18 cellular contexts compared by ENCODE assay signal in the genomic region with DNA sequence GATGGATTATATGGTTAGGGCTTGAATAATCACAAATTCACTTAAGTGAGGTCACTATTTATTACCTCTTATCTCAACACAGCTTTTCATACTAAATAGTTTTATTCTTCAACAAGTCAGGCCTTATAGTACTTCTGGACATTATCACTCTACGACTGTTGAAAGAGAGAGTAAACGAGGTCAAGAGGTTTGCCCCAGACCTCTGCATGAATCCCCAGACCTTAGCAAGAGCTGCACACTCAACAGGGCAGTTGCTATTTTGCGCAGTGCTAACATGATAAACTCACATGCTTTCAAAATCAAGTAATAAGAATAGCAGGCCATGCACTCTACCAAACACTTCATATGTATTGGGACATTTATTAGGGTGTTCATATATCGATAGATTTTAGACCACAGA.
DNase-seq lines count a peak whose midpoint lies in the region; ATAC-seq, FAIRE-seq and TF ChIP-seq lines count a peak whose summit lies in the region.
"Had no signal": no experiment of that assay in that cellular context is flagged by ENCODE, and none has a peak within 500 bp of the region (broad histone marks: within the 10 kb centered on the region; RNA-seq: fewer than 3 reads in every experiment).

No MANE protein-coding gene starts in this region.

- H2BK12ac ChIP-seq in mesenchymal stem cell (ENCODE audit: low read length in 2 of 2): no peak overlapping the region

- TF ChIP-seq CTCF in heart left ventricle (IDR thresholded peaks at IDR 0.05) (no peak), GM13977 (IDR thresholded peaks at IDR 0.05; ENCODE audit: extremely low read depth, insufficient read depth, missing control alignments) (no peak)

- no peak for TF ChIP-seq POLR2A in GM12892 (IDR thresholded peaks at IDR 0.05; ENCODE audit: low read depth, low read length)
- no peak for TF ChIP-seq POLR2A in heart left ventricle (IDR thresholded peaks at IDR 0.05)

- in situ Hi-C loops in GM13977 (cut with MboI; ENCODE audit: low pct_unique_long_range_greater_than_20kb, low sequenced_read_pairs, unreplicated experiment): no loop called here

- FAIRE-seq in GM12892 (lab: Jason Lieb, UNC): peak; percentile 53
- FAIRE-seq: A204.1, D721Med, GM19239, H1 had no signal

- H3K4me1 ChIP-seq in Karpas-422 (ENCODE audit: low read length) (peaks cover 81% of the 10 kb centered on the region), heart left ventricle (peaks cover 0 to 23% (median 3%) of the 10 kb centered on the region in 12 donors), mesenchymal stem cell (ENCODE audit: control insufficient read depth, insufficient read depth, low read depth, low read length) (no peaks in the 10 kb centered on the region)
- H3K4me1 ChIP-seq: Caco-2 had no signal

- 42 to 61% (median 56%) methylated on average over 4 of the region's 4 CpGs for WGBS in heart left ventricle, 4 donors
- 13% methylated on average over 2 of the region's 4 CpGs for WGBS in mesenchymal stem cell

- no peaks in the 10 kb centered on the region for H4K20me1 ChIP-seq in Karpas-422 (ENCODE audit: insufficient read depth, low read depth, low read length)

- H3K4me2 ChIP-seq in Karpas-422 (ENCODE audit: low read depth, low read length, poor library complexity, severe bottlenecking) (peak overlapping the region; percentile 82), mesenchymal stem cell (ENCODE audit: low read length, poor library complexity, severe bottlenecking) (no peak overlapping the region)

- H2BK15ac ChIP-seq in mesenchymal stem cell (ENCODE audit: low read depth, poor library complexity, severe bottlenecking): no peak overlapping the region

- ATAC-seq in heart left ventricle: peak; percentile 65 to 91 (median 82)

- no peak overlapping the region for H2BK5ac ChIP-seq in mesenchymal stem cell (ENCODE audit: low read depth, low read length, poor library complexity, severe bottlenecking)

- DNase-seq in GM12892 (ENCODE audit: insufficient read length) (no peak), Karpas-422 (no peak), heart left ventricle (peak in 1 of 5 donors; percentile 32), mesenchymal stem cell (peak; percentile 38), GM13977 (ENCODE audit: low spot score) (no peak), iPS-NIHi7 (ENCODE audit: extremely low spot score) (no peak)
- no peak for DNase-seq in stimulated activated naive CD4-positive, alpha-beta T cell treated with Interleukin-2 at 50 U/mL for 16 hours (lab: John Stamatoyannopoulos, UW)
- DNase-seq: ACHN; AML-193; Caco-2; CD4-positive, alpha-beta T cell; GDM1; H9 had no signal

- H3K9me3 ChIP-seq in Karpas-422 (ENCODE audit: low read length): no peaks in the 10 kb centered on the region
- H3K9me3 ChIP-seq in heart left ventricle: peaks cover 0 to 7% (median 0%) of the 10 kb centered on the region in 12 donors
- H3K9me3 ChIP-seq in mesenchymal stem cell (ENCODE audit: control insufficient read depth, low read length): no peaks in the 10 kb centered on the region
- H3K9me3 ChIP-seq: Caco-2 had no signal

- intact Hi-C loops in heart left ventricle (cut with DNase I): no loop called here

- H2AK5ac ChIP-seq in mesenchymal stem cell (ENCODE audit: low read length, severe bottlenecking): no peak overlapping the region

- H2AFZ ChIP-seq in Karpas-422 (ENCODE audit: low read length) (no peak overlapping the region), mesenchymal stem cell (ENCODE audit: low read depth, low read length) (no peak overlapping the region)

- no peak overlapping the region for H3K18ac ChIP-seq in mesenchymal stem cell (ENCODE audit: low read depth in 1 of 2, low read length in 2 of 2)

- no peaks in the 10 kb centered on the region for H3K36me3 ChIP-seq in Karpas-422 (ENCODE audit: insufficient read depth, low read length)
- H3K36me3 ChIP-seq in heart left ventricle: no peaks in the 10 kb centered on the region
- no peaks in the 10 kb centered on the region for H3K36me3 ChIP-seq in mesenchymal stem cell (ENCODE audit: control insufficient read depth in 1 of 2, insufficient read depth in 2 of 2, low read depth in 1 of 2, low read length in 2 of 2)

- no peak overlapping the region for H3K14ac ChIP-seq in mesenchymal stem cell (ENCODE audit: low read length in 2 of 2)

- no peaks in the 10 kb centered on the region for H3K27me3 ChIP-seq in Karpas-422 (ENCODE audit: low read length)
- no peaks in the 10 kb centered on the region for H3K27me3 ChIP-seq in heart left ventricle
- H3K27me3 ChIP-seq in mesenchymal stem cell (ENCODE audit: control insufficient read depth in 1 of 2, insufficient read depth in 1 of 2, low read length in 2 of 2): no peaks in the 10 kb centered on the region

- no peak overlapping the region for H3K4ac ChIP-seq in mesenchymal stem cell (ENCODE audit: low read depth in 1 of 2, low read length in 2 of 2)

- H3K27ac ChIP-seq in Karpas-422 (ENCODE audit: low read length) (peak overlapping the region; percentile 94), heart left ventricle (no peak overlapping the region), mesenchymal stem cell (ENCODE audit: low read length, poor library complexity, severe bottlenecking) (no peak overlapping the region)
- H3K27ac ChIP-seq: C4-2B had no signal

- no peaks in the 10 kb centered on the region for H3K79me1 ChIP-seq in mesenchymal stem cell (replicated peaks; ENCODE audit: low read length, poor library complexity, severe bottlenecking)

- H4K91ac ChIP-seq in mesenchymal stem cell (ENCODE audit: low read length): no peak overlapping the region

- H2BK120ac ChIP-seq in mesenchymal stem cell (ENCODE audit: low read depth, low read length): no peak overlapping the region

- no peak overlapping the region for H4K8ac ChIP-seq in mesenchymal stem cell (ENCODE audit: low read length)

- H3K9ac ChIP-seq in Karpas-422 (ENCODE audit: low read length) (peak overlapping the region; percentile 13; the same call in 1 of the 2 replicates), mesenchymal stem cell (ENCODE audit: low read length) (no peak overlapping the region)

- H3K23ac ChIP-seq in mesenchymal stem cell (ENCODE audit: low read length in 2 of 2): no peak overlapping the region

- H3K9me2 ChIP-seq in Karpas-422 (replicated peaks; ENCODE audit: insufficient read depth, low read length): no peaks in the 10 kb centered on the region

- H3K4me3 ChIP-seq in Karpas-422 (ENCODE audit: low read length) (no peak overlapping the region), heart left ventricle (no peak overlapping the region), mesenchymal stem cell (ENCODE audit: insufficient read depth in 1 of 2, low read depth in 1 of 2, low read length in 2 of 2) (no peak overlapping the region)

- H3K79me2 ChIP-seq in Karpas-422 (ENCODE audit: low read length): peaks cover 85% of the 10 kb centered on the region
